22 cellular contexts compared by ENCODE assay signal in the genomic region with DNA sequence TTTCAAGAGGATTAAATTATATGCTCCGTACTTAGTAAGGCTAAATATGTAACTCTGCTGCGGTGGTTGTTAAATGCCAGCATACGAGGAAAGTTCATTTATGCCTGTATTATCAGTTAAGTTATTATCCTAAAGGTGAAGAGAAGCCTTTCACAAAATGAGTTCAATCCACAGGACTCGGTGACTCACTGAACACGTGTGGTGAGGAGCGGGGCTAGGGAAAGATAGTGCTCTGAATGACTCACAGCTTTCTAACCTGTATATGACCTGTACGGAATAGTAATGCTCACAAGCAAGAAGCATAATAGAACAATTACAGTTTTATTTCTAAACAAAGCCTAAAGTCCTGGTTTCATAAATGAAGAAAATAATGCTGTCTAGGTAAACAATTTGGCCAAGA. TPM values are rescaled to one million over a fixed set of nuclear protein-coding genes. Genes with fewer than 3 reads are reported as not detected.
DNase-seq lines count a peak whose midpoint lies in the region; ATAC-seq, FAIRE-seq and TF ChIP-seq lines count a peak whose summit lies in the region.
"Had no signal": no experiment of that assay in that cellular context is flagged by ENCODE, and none has a peak within 500 bp of the region (broad histone marks: within the 10 kb centered on the region; RNA-seq: fewer than 3 reads in every experiment).

No MANE protein-coding gene starts in this region.

- ATAC-seq in GM21390 (IDR thresholded peaks at IDR 0.05; ENCODE audit: unreplicated experiment): no peak
- ATAC-seq in HG03196 (IDR thresholded peaks at IDR 0.05; ENCODE audit: unreplicated experiment): no peak
- no peak for ATAC-seq in GM18868 (IDR thresholded peaks at IDR 0.05; ENCODE audit: unreplicated experiment)
- ATAC-seq: activated CD8-positive, alpha-beta T cell treated with anti-CD3 and anti-CD28 coated beads for 36 hours; activated T-cell treated with anti-CD3 and anti-CD28 coated beads, Interleukin-2, amount 50 U/mL, for 72 hours; HepG2; Panc1 had no signal

- peak; percentile 87 for DNase-seq in HT1080 (ENCODE audit: low read depth)
- DNase-seq in astrocyte (ENCODE audit: low read depth): peak; percentile 85
- DNase-seq in glomerular visceral epithelial cell (ENCODE audit: extremely low spot score): peak; percentile 66
- DNase-seq in small intestine: peak; percentile 2
- DNase-seq: activated CD8-positive, alpha-beta T cell treated with anti-CD3 and anti-CD28 coated beads for 36 hours; activated T-cell treated with anti-CD3 and anti-CD28 coated beads, Interleukin-2, amount 50 U/mL, for 72 hours; HCEC 1CT; midbrain; NCI-H526; sigmoid colon; stimulated activated CD4-positive, alpha-beta T cell treated with anti-CD3 and anti-CD28 coated beads, Interleukin-2, amount 100 ng/mL, for 48 hours; substantia nigra; WERI-Rb-1 had no signal

- H3K4me3 Mint-ChIP-seq in astrocyte (ENCODE audit: unreplicated experiment): no peak overlapping the region
- H3K4me3 Mint-ChIP-seq: activated CD8-positive, alpha-beta T cell treated with anti-CD3 and anti-CD28 coated beads for 36 hours; activated T-cell treated with anti-CD3 and anti-CD28 coated beads, Interleukin-2, amount 50 U/mL, for 72 hours had no signal

- peaks cover 10% of the 10 kb centered on the region for H3K4me1 ChIP-seq in astrocyte (ENCODE audit: insufficient read depth, low read length)
- H3K4me1 ChIP-seq in small intestine (ENCODE audit: control insufficient read depth in 2 of 2, insufficient read depth in 1 of 2, low read depth in 1 of 2, low read length in 1 of 2): no peaks in the 10 kb centered on the region
- H3K4me1 ChIP-seq: sigmoid colon had no signal

- no peak overlapping the region for H3K9ac ChIP-seq in astrocyte (ENCODE audit: low read length)

- 24 to 71% (median 48%) methylated on average over 7 of the region's 7 CpGs for WGBS in small intestine, 3 donors

- no peaks in the 10 kb centered on the region for H3K27me3 ChIP-seq in astrocyte (ENCODE audit: insufficient read depth, low read length)
- H3K27me3 ChIP-seq in small intestine (ENCODE audit: control insufficient read depth in 2 of 2, insufficient read depth in 2 of 2, low read length in 2 of 2): no peaks in the 10 kb centered on the region
- H3K27me3 ChIP-seq: neutrophil, sigmoid colon had no signal

- no peak overlapping the region for H3K27ac Mint-ChIP-seq in astrocyte (ENCODE audit: unreplicated experiment)
- H3K27ac Mint-ChIP-seq: activated CD8-positive, alpha-beta T cell treated with anti-CD3 and anti-CD28 coated beads for 36 hours; activated T-cell treated with anti-CD3 and anti-CD28 coated beads, Interleukin-2, amount 50 U/mL, for 72 hours had no signal

- H3K79me2 ChIP-seq in astrocyte (ENCODE audit: insufficient read depth, low read length): no peaks in the 10 kb centered on the region

- no peaks in the 10 kb centered on the region for H3K9me3 ChIP-seq in astrocyte (ENCODE audit: insufficient read depth, low read depth, low read length)
- no peaks in the 10 kb centered on the region for H3K9me3 ChIP-seq in small intestine (ENCODE audit: control insufficient read depth, low read depth)
- H3K9me3 ChIP-seq: neutrophil, sigmoid colon had no signal

- peak overlapping the region; percentile 4 for H3K4me2 ChIP-seq in astrocyte (ENCODE audit: low read length)

- no peaks in the 10 kb centered on the region for H3K27me3 Mint-ChIP-seq in astrocyte (ENCODE audit: low read depth, unreplicated experiment)
- H3K27me3 Mint-ChIP-seq: activated CD8-positive, alpha-beta T cell treated with anti-CD3 and anti-CD28 coated beads for 36 hours had no signal

- H4K20me1 ChIP-seq in astrocyte (ENCODE audit: insufficient read depth, low read length): no peaks in the 10 kb centered on the region

- H3K36me3 ChIP-seq in astrocyte (ENCODE audit: insufficient read depth, low read length) (no peaks in the 10 kb centered on the region), small intestine (ENCODE audit: control insufficient read depth in 2 of 2, insufficient read depth in 2 of 2, low read length in 2 of 2) (no peaks in the 10 kb centered on the region)
- H3K36me3 ChIP-seq: neutrophil, sigmoid colon, WERI-Rb-1 had no signal

- H3K27ac ChIP-seq in astrocyte (ENCODE audit: low read depth, low read length): no peak overlapping the region
- no peak overlapping the region for H3K27ac ChIP-seq in small intestine (ENCODE audit: low read depth in 1 of 2, low read length in 1 of 2)
- H3K27ac ChIP-seq: coronary artery, neutrophil, sigmoid colon, WERI-Rb-1 had no signal

- no peak overlapping the region for H2AFZ ChIP-seq in astrocyte (ENCODE audit: low read depth, low read length)

- FAIRE-seq in astrocyte (lab: Jason Lieb, UNC) (no peak), small intestine (lab: Jason Lieb, UNC) (no peak)
- FAIRE-seq: endothelial cell of umbilical vein, HepG2, islet of Langerhans had no signal

- H3K36me3 Mint-ChIP-seq in astrocyte (ENCODE audit: low read depth, unreplicated experiment): no peaks in the 10 kb centered on the region

- no peak for TF ChIP-seq CTCF in astrocyte (IDR thresholded peaks at IDR 0.05; ENCODE audit: insufficient read depth, low read depth, low read length)

- no peaks in the 10 kb centered on the region for H3K4me1 Mint-ChIP-seq in astrocyte (ENCODE audit: low read depth, unreplicated experiment)

- H3K9me3 Mint-ChIP-seq in astrocyte (ENCODE audit: unreplicated experiment): no peaks in the 10 kb centered on the region
- H3K9me3 Mint-ChIP-seq: activated CD8-positive, alpha-beta T cell treated with anti-CD3 and anti-CD28 coated beads for 36 hours had no signal

- no peak overlapping the region for H3K4me3 ChIP-seq in astrocyte (ENCODE audit: insufficient read depth, low read depth, low read length)
- no peak overlapping the region for H3K4me3 ChIP-seq in small intestine (ENCODE audit: low read depth in 1 of 2, low read length in 2 of 2)
- H3K4me3 ChIP-seq: coronary artery, sigmoid colon had no signal

RNA-seq across cellular contexts. Expression of gene CNTN6, which starts 25.2 kb away (rescaled TPM):
- total RNA-seq in HT1080 (2014; rRNA removed; shearing (Covaris generic)): 0.11 TPM in 1 of 2 replicates, not detected in the other
- polyA plus RNA-seq in HT1080 (2015; cell fraction: cytosol; rRNA removed): 0.01 TPM in 1 of 2 replicates, not detected in the other
- polyA plus RNA-seq in HT1080 (2015; cell fraction: nucleus; rRNA removed): 0.05 and 0.11 TPM in 2 replicates
- 0.22 TPM in 1 of 2 replicates, not detected in the other for total RNA-seq in astrocyte
- polyA plus RNA-seq in small intestine: under 1 TPM in 1 of 3 donors, not detected in 2; 0.19 TPM
- total RNA-seq: activated CD8-positive, alpha-beta T cell treated with anti-CD3 and anti-CD28 coated beads for 36 hours; activated T-cell treated with anti-CD3 and anti-CD28 coated beads, Interleukin-2, amount 50 U/mL, for 72 hours; endothelial cell of umbilical vein; HepG2 had no signal
- polyA plus RNA-seq: endothelial cell of umbilical vein, HepG2 had no signal

Comparison
In these comparisons a context has a peak if more than half of its experiments do, and no peak if none do; other contexts are left out.
1. DNase-seq: peak in every context shown above with its lines; median percentile 87 in HT1080; 85 in astrocyte; 66 in glomerular visceral epithelial cell; 2 in small intestine.